ENCODE assay signal across 27 cellular contexts in genomic region chrX:31929366-31929765, GRCh38.
"Had no signal": no experiment of that assay in that cellular context is flagged by ENCODE, and none has a peak within 500 bp of the region (broad histone marks: within the 10 kb centered on the region; RNA-seq: fewer than 3 reads in every experiment).

No MANE protein-coding gene starts in this region.

- H3K36me3 Mint-ChIP-seq: activated CD4-positive, alpha-beta memory T cell treated with anti-CD3 and anti-CD28 coated beads for 36 hours; activated naive CD4-positive, alpha-beta T cell treated with anti-CD3 and anti-CD28 coated beads, Interleukin-2, amount 50 U/mL, for 72 hours had no signal

- FAIRE-seq: bronchial epithelial cell, TTC549 had no signal

- H3K4me1 Mint-ChIP-seq: activated B cell treated with CpG ODN at 0.5 μM for 24 hours had no signal

- H3K27ac Mint-ChIP-seq: activated B cell treated with CpG ODN at 0.5 μM for 24 hours; activated CD4-positive, alpha-beta memory T cell treated with anti-CD3 and anti-CD28 coated beads for 36 hours; activated naive CD4-positive, alpha-beta T cell treated with anti-CD3 and anti-CD28 coated beads for 36 hours; activated naive CD4-positive, alpha-beta T cell treated with anti-CD3 and anti-CD28 coated beads, Interleukin-2, amount 50 U/mL, for 72 hours; activated T-helper 1 cell treated with anti-CD3 and anti-CD28 coated beads, Interleukin-12 subunit alpha, Interleukin-12 subunit beta, Interleukin-2, Interleukin-4 antibody, amounts not matched to agents 30 ng/mL and 10 ng/mL and 1 ng/mL, durations not matched to agents 14 hours and 24 hours and 36 hours; brain; T-helper 1 cell treated with Interleukin-12 subunit alpha and Interleukin-12 subunit beta and Interleukin-4 antibody, amounts not matched to agents 30 μg/mL and 1 μg/mL, for 36 hours; T-helper 2 cell treated with Interferon-gamma antibody and Interleukin-4, amounts not matched to agents 5 μg/mL and 100 μg/mL, for 36 hours had no signal

- ATAC-seq: activated naive CD4-positive, alpha-beta T cell treated with anti-CD3 and anti-CD28 coated beads, Interleukin-2, amount 50 U/mL, for 72 hours; activated T-cell treated with anti-CD3 and anti-CD28 coated beads, Interleukin-2, amount 50 U/mL, for 4 hours; Panc1 had no signal

- H3K9me3 Mint-ChIP-seq: activated CD4-positive, alpha-beta memory T cell treated with anti-CD3 and anti-CD28 coated beads for 36 hours; activated naive CD4-positive, alpha-beta T cell treated with anti-CD3 and anti-CD28 coated beads for 36 hours; activated T-cell treated with anti-CD3 and anti-CD28 coated beads, Interleukin-2, amount 50 U/mL, for 4 hours; activated T-helper 1 cell treated with anti-CD3 and anti-CD28 coated beads, Interleukin-12 subunit alpha, Interleukin-12 subunit beta, Interleukin-2, Interleukin-4 antibody, amounts not matched to agents 30 ng/mL and 10 ng/mL and 1 ng/mL, durations not matched to agents 14 hours and 24 hours and 36 hours had no signal

- H3K27me3 Mint-ChIP-seq: activated B cell treated with CpG ODN at 0.5 μM for 24 hours; activated CD4-positive, alpha-beta memory T cell treated with anti-CD3 and anti-CD28 coated beads for 36 hours; brain had no signal

- DNase-seq: activated B cell treated with CpG ODN at 0.5 μM for 24 hours; activated CD4-positive, alpha-beta memory T cell treated with anti-CD3 and anti-CD28 coated beads for 36 hours; activated CD4-positive, alpha-beta T cell treated with anti-CD3 and anti-CD28 coated beads for 4 hours; activated CD4-positive, alpha-beta T cell treated with anti-CD3 and anti-CD28 coated beads, Interleukin-2, amount 50 U/mL, for 1 hour; activated CD4-positive, CD25-positive, alpha-beta regulatory T cell treated with anti-CD3 and anti-CD28 coated beads, Interleukin-2, amount 50 U/mL, for 72 hours; activated CD8-positive, alpha-beta memory T cell treated with anti-CD3 and anti-CD28 coated beads, Interleukin-2, amount 50 U/mL, for 4 hours; activated gamma-delta T cell treated with Interleukin-2 at 50 U/mL for 16 hours; activated naive CD4-positive, alpha-beta T cell treated with anti-CD3 and anti-CD28 coated beads for 36 hours; activated T-cell treated with anti-CD3 and anti-CD28 coated beads for 4 hours; activated T-cell treated with anti-CD3 and anti-CD28 coated beads, Interleukin-2, amount 50 U/mL, for 4 hours; adrenal gland; caudate nucleus; NCI-H1092 treated with DMSO at 0.1 percent for 48 hours; NCI-H187 treated with DMSO at 0.1 percent for 48 hours; NCI-H2081; NCI-H345; NCI-H524 treated with DMSO at 0.1 percent for 48 hours; SHP77; SJCRH30 had no signal

- H3K4me3 Mint-ChIP-seq: activated B cell treated with CpG ODN at 0.5 μM for 24 hours; activated CD4-positive, alpha-beta memory T cell treated with anti-CD3 and anti-CD28 coated beads for 36 hours; activated naive CD4-positive, alpha-beta T cell treated with anti-CD3 and anti-CD28 coated beads for 36 hours; activated T-cell treated with anti-CD3 and anti-CD28 coated beads, Interleukin-2, amount 50 U/mL, for 4 hours; activated T-helper 1 cell treated with anti-CD3 and anti-CD28 coated beads, Interleukin-12 subunit alpha, Interleukin-12 subunit beta, Interleukin-2, Interleukin-4 antibody, amounts not matched to agents 30 ng/mL and 10 ng/mL and 1 ng/mL, durations not matched to agents 14 hours and 24 hours and 36 hours; brain; T-helper 1 cell treated with Interleukin-12 subunit alpha and Interleukin-12 subunit beta and Interleukin-4 antibody, amounts not matched to agents 30 μg/mL and 1 μg/mL, for 36 hours; T-helper 2 cell treated with Interferon-gamma antibody and Interleukin-4, amounts not matched to agents 5 μg/mL and 100 μg/mL, for 36 hours had no signal
